Comparison of ENCODE assay signal across 23 cellular contexts in genomic region chr12:39205969-39206368, GRCh38.
DNase-seq lines count a peak whose midpoint lies in the region; ATAC-seq and TF ChIP-seq lines count a peak whose summit lies in the region.
"Had no signal": no experiment of that assay in that cellular context is flagged by ENCODE, and none has a peak within 500 bp of the region (broad histone marks: within the 10 kb centered on the region; RNA-seq: fewer than 3 reads in every experiment).

No MANE protein-coding gene starts in this region.

- no peak overlapping the region for H3K4me3 ChIP-seq in OCI-LY3 (ENCODE audit: low read length)
- H3K4me3 ChIP-seq: body of pancreas, coronary artery, left lung, MG63, upper lobe of right lung had no signal

- H4K20me1 ChIP-seq in OCI-LY3 (ENCODE audit: insufficient read depth, low read length): no peaks in the 10 kb centered on the region

- H3K4me2 ChIP-seq in OCI-LY3 (ENCODE audit: low read length): peak overlapping the region; percentile 7; the same call in 1 of the 2 replicates

- H3K27ac ChIP-seq in OCI-LY3 (ENCODE audit: low read length): peak overlapping the region; percentile 78
- H3K27ac ChIP-seq: body of pancreas, coronary artery, left lung, neutrophil, upper lobe of right lung, WERI-Rb-1 had no signal

- H2AFZ ChIP-seq in OCI-LY3 (ENCODE audit: low read depth, low read length): no peak overlapping the region

- peak; percentile 85 for ATAC-seq in GM18499 (IDR thresholded peaks at IDR 0.05; ENCODE audit: insufficient read depth, unreplicated experiment)
- ATAC-seq in GM19397 (IDR thresholded peaks at IDR 0.05; ENCODE audit: unreplicated experiment): peak; percentile 86
- ATAC-seq in HG03060 (IDR thresholded peaks at IDR 0.05; ENCODE audit: low read depth, unreplicated experiment): peak; percentile 67
- ATAC-seq: body of pancreas, left lung, upper lobe of right lung had no signal

- TF ChIP-seq CTCF in OCI-LY3 (IDR thresholded peaks at IDR 0.05; ENCODE audit: low read depth, low read length): no peak

- peaks cover 11% of the 10 kb centered on the region for H3K4me1 ChIP-seq in OCI-LY3 (ENCODE audit: low read length)
- H3K4me1 ChIP-seq: body of pancreas, left lung, upper lobe of right lung had no signal

- H3K36me3 ChIP-seq in OCI-LY3 (replicated peaks; ENCODE audit: low read depth, low read length): peaks cover 17% of the 10 kb centered on the region
- H3K36me3 ChIP-seq: left lung, MG63, neutrophil, upper lobe of right lung, WERI-Rb-1 had no signal

- no peaks in the 10 kb centered on the region for H3K79me2 ChIP-seq in OCI-LY3 (ENCODE audit: low read length)

- DNase-seq in stimulated activated CD4-positive, alpha-beta T cell treated with anti-CD3 and anti-CD28 coated beads, Interleukin-15, amount 100 ng/mL, for 24 hours: no peak
- DNase-seq in HuH-7.5 (ENCODE audit: low spot score) (no peak), KG1 (lab: John Stamatoyannopoulos, UW) (no peak), ecto neural progenitor cell (ENCODE audit: low spot score) (no peak)
- DNase-seq: ACHN; activated CD4-positive, alpha-beta memory T cell treated with anti-CD3 and anti-CD28 coated beads for 36 hours; activated T-cell treated with anti-CD3 and anti-CD28 coated beads, Interleukin-2, amount 50 U/mL, for 48 hours; body of pancreas; CD4-positive, CD25-positive, alpha-beta regulatory T cell; DMS53; left lung; MG63; NCI-H187 treated with DMSO at 0.1 percent for 48 hours; NCI-H446; SIG-M5; upper lobe of right lung; WERI-Rb-1 had no signal

- peaks cover 29% of the 10 kb centered on the region; the same call in 1 of the 2 replicates for H3K9me3 ChIP-seq in OCI-LY3 (ENCODE audit: insufficient read depth, low read length)
- H3K9me3 ChIP-seq: upper lobe of right lung had no signal

- H3K9ac ChIP-seq in OCI-LY3 (ENCODE audit: low read length): no peak overlapping the region

- no peaks in the 10 kb centered on the region for H3K27me3 ChIP-seq in OCI-LY3 (ENCODE audit: low read depth, low read length)
- H3K27me3 ChIP-seq: body of pancreas, left lung, MG63, neutrophil, upper lobe of right lung had no signal
